ENCODE assay signal across 8 cellular contexts in genomic region chrX:56733459-56734046, GRCh38. TPM values are rescaled to one million over a fixed set of nuclear protein-coding genes. Genes with fewer than 3 reads are reported as not detected.
DNase-seq lines count a peak whose midpoint lies in the region; ATAC-seq, FAIRE-seq and TF ChIP-seq lines count a peak whose summit lies in the region.

No MANE protein-coding gene starts in this region.

- no peak overlapping the region for H3K27ac ChIP-seq in AG04450 (ENCODE audit: low read depth, low read length)
- no peak overlapping the region for H3K27ac ChIP-seq in Karpas-422 (ENCODE audit: low read length)

- peak; percentile 99 for FAIRE-seq in GM12892 (lab: Jason Lieb, UNC)

- peaks cover 24% of the 10 kb centered on the region for H3K36me3 Mint-ChIP-seq in MCF 10A (ENCODE audit: insufficient read depth, unreplicated experiment)

- H3K9me2 ChIP-seq in Karpas-422 (replicated peaks; ENCODE audit: insufficient read depth, low read length): no peaks in the 10 kb centered on the region

- DNase-seq in AG04450 (ENCODE audit: low read depth, low spot score) (peak; percentile 3), GM12892 (ENCODE audit: insufficient read length) (no peak), Karpas-422 (peak; percentile 83), T-helper 9 cell (peak; percentile 51), MCF 10A (ENCODE audit: unreplicated experiment) (peak; percentile 75), left lobe of liver (ENCODE audit: low spot score) (no peak), GM19238 (ENCODE audit: insufficient read length, low spot score) (no peak)
- peak; percentile 22 to 26 for DNase-seq in stimulated activated CD8-positive, alpha-beta memory T cell treated with anti-CD3 and anti-CD28 coated beads, Interleukin-2, amount 100 ng/mL, for 1 hour (ENCODE audit: low read depth in 2 of 2)

- no peak overlapping the region for H3K4me3 ChIP-seq in AG04450 (ENCODE audit: low read depth, low read length)
- no peak overlapping the region for H3K4me3 ChIP-seq in Karpas-422 (ENCODE audit: low read length)

- POLR2A ChIA-PET in AG04450 (lab: Yijun Ruan, JAX) (no interaction called here), MCF 10A (lab: Yijun Ruan, JAX) (interaction anchor here (0.9 kb wide), 1 partner anchor 485 kb away, joined by 3 read pairs; no protein-coding TSS in a partner anchor)

- H3K27me3 ChIP-seq in AG04450 (ENCODE audit: control insufficient read depth, insufficient read depth, low read length): no peaks in the 10 kb centered on the region
- H3K27me3 ChIP-seq in Karpas-422 (ENCODE audit: low read length): no peaks in the 10 kb centered on the region

- no peak overlapping the region for H3K4me3 Mint-ChIP-seq in MCF 10A (ENCODE audit: unreplicated experiment)

- peak; percentile 71 for ATAC-seq in left lobe of liver

- no peak overlapping the region for H3K4me2 ChIP-seq in Karpas-422 (ENCODE audit: low read depth, low read length, poor library complexity, severe bottlenecking)

- intact Hi-C loops in MCF 10A (cut with micrococcal nuclease): no loop called here

- H3K27ac Mint-ChIP-seq in MCF 10A (ENCODE audit: low read depth, unreplicated experiment): no peak overlapping the region

- no peaks in the 10 kb centered on the region for H3K9me3 Mint-ChIP-seq in MCF 10A (ENCODE audit: unreplicated experiment)

- H3K4me1 Mint-ChIP-seq in MCF 10A (ENCODE audit: insufficient read depth, unreplicated experiment): no peaks in the 10 kb centered on the region

- peaks cover 8% of the 10 kb centered on the region; the same call in 1 of the 2 replicates for H3K36me3 ChIP-seq in Karpas-422 (ENCODE audit: insufficient read depth, low read length)

- H3K9me3 ChIP-seq in AG04450 (ENCODE audit: control insufficient read depth, insufficient read depth, low read length) (no peaks in the 10 kb centered on the region), Karpas-422 (ENCODE audit: low read length) (no peaks in the 10 kb centered on the region)

- peak; percentile 62 for TF ChIP-seq CTCF in AG04450 (IDR thresholded peaks at IDR 0.05; ENCODE audit: low read depth, low read length)
- TF ChIP-seq CTCF in MCF 10A (IDR thresholded peaks at IDR 0.05; ENCODE audit: unreplicated experiment): peak; percentile 63

- H3K4me1 ChIP-seq in Karpas-422 (ENCODE audit: low read length): peaks cover 16% of the 10 kb centered on the region

- no peak for TF ChIP-seq POLR2A in GM12892 (IDR thresholded peaks at IDR 0.05; ENCODE audit: low read depth, low read length)

- CTCF ChIA-PET in AG04450 (lab: Charles Lee): interaction anchor here (0.8 to 1.2 kb wide), 5 partner anchors 11 to 485 kb away, joined by 3 to 7 read pairs (median 3); no protein-coding TSS in a partner anchor
- CTCF ChIA-PET in MCF 10A (lab: Yijun Ruan, JAX): interaction anchor here (0.5 to 2.4 kb wide), 12 partner anchors 10 to 589 kb away, joined by 3 to 15 read pairs (median 4); no protein-coding TSS in a partner anchor

- H2AFZ ChIP-seq in Karpas-422 (ENCODE audit: low read length): no peak overlapping the region

- no TSS peak for BruUV-seq in MCF 10A (replicated peaks; lab: Mats Ljungman, UMichigan)

- H4K20me1 ChIP-seq in Karpas-422 (ENCODE audit: insufficient read depth, low read depth, low read length): no peaks in the 10 kb centered on the region

- H3K27me3 Mint-ChIP-seq in MCF 10A (ENCODE audit: insufficient read depth, unreplicated experiment): peaks cover 36% of the 10 kb centered on the region

- H3K9ac ChIP-seq in Karpas-422 (ENCODE audit: low read length): no peak overlapping the region

- peaks cover 77% of the 10 kb centered on the region for H3K79me2 ChIP-seq in Karpas-422 (ENCODE audit: low read length)

RNA-seq across cellular contexts. Expression of gene NBDY, which starts 4.5 kb away (rescaled TPM):
- polyA plus RNA-seq in AG04450 (2011; rRNA removed): 51.7 and 54.9 TPM in 2 replicates
- 21.2 and 28.1 TPM in 2 replicates for polyA minus RNA-seq in AG04450 (2011; rRNA and poly(A)+ RNA removed)
- 31.4 TPM for polyA plus RNA-seq in GM12892 (2012; ENCODE audit: missing spikeins)
- total RNA-seq in Karpas-422 (2014; rRNA removed; shearing (Covaris generic); ENCODE audit: low replicate concordance): 4.9 and 20.5 TPM in 2 replicates
- 54.0 and 66.4 TPM in 2 replicates for total RNA-seq in MCF 10A (2022)
- total RNA-seq in left lobe of liver: 3.9 TPM

Comparison
In these comparisons a context has a peak if more than half of its experiments do, and no peak if none do; other contexts are left out.
1. DNase-seq: peak in AG04450 (single experiment), Karpas-422 (single experiment), T-helper 9 cell (single experiment), MCF 10A (single experiment) and stimulated activated CD8-positive, alpha-beta memory T cell treated with anti-CD3 and anti-CD28 coated beads, Interleukin-2, amount 100 ng/mL, for 1 hour (2 of 2); none in GM12892 (single experiment), left lobe of liver (single experiment) and GM19238 (single experiment).